1 cellular context compared by ENCODE assay signal in genomic region chr11:73652856-73653559, GRCh38.
TF ChIP-seq lines count a peak whose summit lies in the region.

No MANE protein-coding gene starts in this region.

TF ChIP-seq in WTC11, 78 proteins besides CTCF, POLR2A, EP300 and RAD21 (continued from another document):
- TF ChIP-seq STAT6 (CRISPR knock-in tag; conservative IDR thresholded peaks at IDR 0.05; ENCODE audit: low read depth) (no peak), JUN (CRISPR knock-in tag; IDR thresholded peaks at IDR 0.05) (no peak), TP53 (CRISPR knock-in tag; IDR thresholded peaks at IDR 0.05) (no peak), FOXP4 (CRISPR knock-in tag; IDR thresholded peaks at IDR 0.05) (no peak)
